Comparison of ENCODE assay signal across 20 cellular contexts in the genomic region with DNA sequence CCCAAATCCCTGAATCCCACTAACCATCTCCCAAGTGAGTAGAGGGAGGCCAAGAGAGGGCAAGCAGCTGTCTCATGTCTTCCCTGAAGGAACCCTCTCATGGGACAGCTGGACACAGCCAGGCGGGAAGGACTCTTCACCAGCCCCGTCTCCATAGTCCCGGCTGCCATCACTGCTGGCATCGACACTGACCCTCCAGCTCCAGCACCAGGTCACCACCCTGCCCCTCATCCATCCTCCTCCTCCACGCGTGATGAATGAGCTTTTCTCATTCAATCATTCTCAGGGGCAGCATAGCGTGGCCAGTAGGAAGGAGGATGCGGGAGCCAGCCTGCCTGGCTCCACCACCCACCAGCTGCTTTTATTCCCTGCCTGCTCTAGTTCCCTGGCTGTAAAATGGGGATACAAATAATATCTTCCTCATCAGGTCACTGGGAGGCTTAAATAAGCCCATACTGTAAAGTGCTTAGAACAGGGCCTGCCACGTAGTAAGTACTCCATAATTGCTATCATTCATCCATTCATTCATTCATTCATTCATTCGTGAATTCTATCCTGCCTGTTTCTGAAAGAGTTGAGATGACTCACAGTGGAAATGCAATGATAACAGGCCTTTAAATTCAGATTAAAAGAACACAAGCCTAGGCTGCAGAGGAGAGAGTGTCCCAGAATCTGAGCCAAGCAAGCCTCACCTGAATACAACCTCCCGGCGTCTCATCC. TPM values are rescaled to one million over a fixed set of nuclear protein-coding genes. Genes with fewer than 3 reads are reported as not detected.
A peak's percentile ranks its signal among the peaks of the same experiment; 100 is the strongest.
DNase-seq lines count a peak whose midpoint lies in the region; ATAC-seq and TF ChIP-seq lines count a peak whose summit lies in the region.
"Had no signal": no experiment of that assay in that cellular context is flagged by ENCODE, and none has a peak within 500 bp of the region (broad histone marks: within the 10 kb centered on the region; RNA-seq: fewer than 3 reads in every experiment).

No MANE protein-coding gene starts in this region.

- H3K27ac ChIP-seq in right cardiac atrium (ENCODE audit: low read length) (no peak overlapping the region), vagina (peak overlapping the region; percentile 42)
- H3K27ac ChIP-seq: tibial artery had no signal

- no peaks in the 10 kb centered on the region for H3K9me3 Mint-ChIP-seq in activated CD8-positive, alpha-beta T cell treated with anti-CD3 and anti-CD28 coated beads for 36 hours
- H3K9me3 Mint-ChIP-seq in naive B cell, result no peaks in the 10 kb centered on the region
- H3K9me3 Mint-ChIP-seq: activated T-cell treated with anti-CD3 and anti-CD28 coated beads, Interleukin-2, amount 50 U/mL, for 4 hours; H9 had no signal

- peaks cover 78% of the 10 kb centered on the region for H3K4me1 Mint-ChIP-seq in activated CD8-positive, alpha-beta T cell treated with anti-CD3 and anti-CD28 coated beads for 36 hours (ENCODE audit: low read depth)
- peaks cover 14 to 16% (median 14%) of the 10 kb centered on the region in 3 donors for H3K4me1 Mint-ChIP-seq in naive B cell

- H3K4me1 ChIP-seq in right cardiac atrium (ENCODE audit: control insufficient read depth, insufficient read depth, low read length) (peaks cover 9% of the 10 kb centered on the region), vagina (peaks cover 35% of the 10 kb centered on the region), BE2C (peaks cover 34% of the 10 kb centered on the region)

- intact Hi-C loops in right cardiac atrium (cut with DNase I), result no loop called here
- intact Hi-C loops in left cardiac atrium (cut with DNase I), result no loop called here
- intact Hi-C loops in activated CD8-positive, alpha-beta T cell treated with anti-CD3 and anti-CD28 coated beads for 36 hours (cut with micrococcal nuclease), result no loop called here
- intact Hi-C loops in vagina (cut with DNase I), result no loop called here

- DNase-seq in right cardiac atrium (peak in 2 of 3 donors; percentile 22 to 45), left cardiac atrium (no peak), naive B cell (no peak), vagina (ENCODE audit: extremely low spot score in 2 of 2) (no peak), BE2C (no peak), DMS114 treated with DMSO at 0.1 percent for 48 hours (lab: John Stamatoyannopoulos, UW; ENCODE audit: unreplicated experiment) (no peak)
- DNase-seq in activated CD8-positive, alpha-beta T cell treated with anti-CD3 and anti-CD28 coated beads for 36 hours, result no peak
- DNase-seq: activated CD4-positive, alpha-beta T cell treated with anti-CD3 and anti-CD28 coated beads, Interleukin-2, amount 50 U/mL, for 48 hours; activated T-cell treated with anti-CD3 and anti-CD28 coated beads, Interleukin-2, amount 50 U/mL, for 4 hours; amniotic stem cell; Caco-2; H9; NCI-H1092; NCI-H2029; NCI-H345; NCI-H82; SHP77; stimulated activated naive CD4-positive, alpha-beta T cell treated with Interleukin-2 at 50 U/mL for 16 hours; tibial artery had no signal

- H3K27me3 Mint-ChIP-seq in activated CD8-positive, alpha-beta T cell treated with anti-CD3 and anti-CD28 coated beads for 36 hours, result no peaks in the 10 kb centered on the region
- peaks cover 15 to 27% (median 24%) of the 10 kb centered on the region in 3 donors for H3K27me3 Mint-ChIP-seq in naive B cell

- ATAC-seq in right cardiac atrium, result no peak
- ATAC-seq in left cardiac atrium, result no peak
- no peak for ATAC-seq in activated CD8-positive, alpha-beta T cell treated with anti-CD3 and anti-CD28 coated beads for 36 hours
- no peak for ATAC-seq in naive B cell (ENCODE audit: low read depth in 2 of 2)
- ATAC-seq: activated T-cell treated with anti-CD3 and anti-CD28 coated beads, Interleukin-2, amount 50 U/mL, for 4 hours had no signal

- CTCF ChIA-PET in activated CD8-positive, alpha-beta T cell treated with anti-CD3 and anti-CD28 coated beads for 36 hours (lab: Charles Lee), result interaction anchor here (0.7 to 1.4 kb wide), 2 partner anchors 22 to 31 kb away, joined by 3 to 4 read pairs; no protein-coding TSS in a partner anchor

- no peak for TF ChIP-seq CTCF in activated CD8-positive, alpha-beta T cell treated with anti-CD3 and anti-CD28 coated beads for 36 hours (IDR thresholded peaks at IDR 0.05)
- TF ChIP-seq CTCF in vagina (IDR thresholded peaks at IDR 0.05), result no peak
- no peak for TF ChIP-seq CTCF in BE2C (IDR thresholded peaks at IDR 0.05; ENCODE audit: low read depth, low read length)

- H3K9me3 ChIP-seq in right cardiac atrium (ENCODE audit: control insufficient read depth, low read length), result no peaks in the 10 kb centered on the region
- no peaks in the 10 kb centered on the region for H3K9me3 ChIP-seq in vagina
- no peaks in the 10 kb centered on the region for H3K9me3 ChIP-seq in BE2C
- H3K9me3 ChIP-seq: Caco-2, tibial artery had no signal

- no peak overlapping the region for H3K4me3 Mint-ChIP-seq in activated CD8-positive, alpha-beta T cell treated with anti-CD3 and anti-CD28 coated beads for 36 hours
- no peak overlapping the region for H3K4me3 Mint-ChIP-seq in naive B cell
- H3K4me3 Mint-ChIP-seq: activated T-cell treated with anti-CD3 and anti-CD28 coated beads, Interleukin-2, amount 50 U/mL, for 4 hours; H9 had no signal

- H3K27me3 ChIP-seq in right cardiac atrium (ENCODE audit: control insufficient read depth, insufficient read depth) (no peaks in the 10 kb centered on the region), vagina (no peaks in the 10 kb centered on the region), BE2C (no peaks in the 10 kb centered on the region)

- no peak overlapping the region for H3K4me3 ChIP-seq in right cardiac atrium (ENCODE audit: low read length)
- no peak overlapping the region for H3K4me3 ChIP-seq in vagina
- no peak overlapping the region for H3K4me3 ChIP-seq in BE2C (ENCODE audit: low read depth, low read length)
- H3K4me3 ChIP-seq: lung, tibial artery had no signal

- no peak for TF ChIP-seq POLR2A in vagina (IDR thresholded peaks at IDR 0.05)

- POLR2A ChIA-PET in activated CD8-positive, alpha-beta T cell treated with anti-CD3 and anti-CD28 coated beads for 36 hours (lab: Charles Lee), result interaction anchor here (2.0 kb wide), 1 partner anchor 29 kb away, joined by 8 read pairs; no protein-coding TSS in a partner anchor

- peaks cover 3% of the 10 kb centered on the region for H3K36me3 Mint-ChIP-seq in activated CD8-positive, alpha-beta T cell treated with anti-CD3 and anti-CD28 coated beads for 36 hours (ENCODE audit: low read depth)
- H3K36me3 Mint-ChIP-seq in naive B cell, result no peaks in the 10 kb centered on the region

- no peaks in the 10 kb centered on the region for H3K36me3 ChIP-seq in vagina
- no peaks in the 10 kb centered on the region for H3K36me3 ChIP-seq in BE2C
- H3K36me3 ChIP-seq: tibial artery had no signal

- peak overlapping the region; percentile 3 for H3K27ac Mint-ChIP-seq in activated CD8-positive, alpha-beta T cell treated with anti-CD3 and anti-CD28 coated beads for 36 hours
- H3K27ac Mint-ChIP-seq in naive B cell, result peak overlapping the region in 4 of 6 donors; percentile 14 to 91 (median 59)

- WGBS in right cardiac atrium, result 75% methylated on average over 12 of the region's 12 CpGs

RNA-seq across cellular contexts. Expression of gene FOSL2, which starts 30.5 kb away (rescaled TPM):
- total RNA-seq in right cardiac atrium, result 100 to 1,000 TPM in 1 of 4 donors, 10 to 100 TPM in 3; 38.9 to 128 (median 56.6) TPM
- 46.4 TPM for polyA plus RNA-seq in right cardiac atrium
- total RNA-seq in left cardiac atrium, result 100 to 1,000 TPM in 1 of 2 donors, 10 to 100 TPM in 1; 66.6 to 140 TPM
- 100 to 1,000 TPM; 114 to 119 TPM for total RNA-seq in activated CD8-positive, alpha-beta T cell treated with anti-CD3 and anti-CD28 coated beads for 36 hours
- polyA plus RNA-seq in naive B cell (ENCODE audit: low read depth in 6 of 6), result under 1 TPM; 0.06 to 0.77 (median 0.11) TPM
- 213 TPM for total RNA-seq in vagina
- 16.2 TPM for polyA plus RNA-seq in BE2C (2012; ENCODE audit: insufficient read depth, insufficient read length, low read depth)

Comparison
In these comparisons a context has a peak if more than half of its experiments do, and no peak if none do; other contexts are left out.
1. DNase-seq: peak in right cardiac atrium (2 of 3); none in left cardiac atrium (single experiment), activated CD8-positive, alpha-beta T cell treated with anti-CD3 and anti-CD28 coated beads for 36 hours (single experiment), naive B cell (single experiment), vagina (0 of 2), BE2C (single experiment) and DMS114 treated with DMSO at 0.1 percent for 48 hours (single experiment).